Comparison of ENCODE assay signal across 8 cellular contexts in the genomic region with DNA sequence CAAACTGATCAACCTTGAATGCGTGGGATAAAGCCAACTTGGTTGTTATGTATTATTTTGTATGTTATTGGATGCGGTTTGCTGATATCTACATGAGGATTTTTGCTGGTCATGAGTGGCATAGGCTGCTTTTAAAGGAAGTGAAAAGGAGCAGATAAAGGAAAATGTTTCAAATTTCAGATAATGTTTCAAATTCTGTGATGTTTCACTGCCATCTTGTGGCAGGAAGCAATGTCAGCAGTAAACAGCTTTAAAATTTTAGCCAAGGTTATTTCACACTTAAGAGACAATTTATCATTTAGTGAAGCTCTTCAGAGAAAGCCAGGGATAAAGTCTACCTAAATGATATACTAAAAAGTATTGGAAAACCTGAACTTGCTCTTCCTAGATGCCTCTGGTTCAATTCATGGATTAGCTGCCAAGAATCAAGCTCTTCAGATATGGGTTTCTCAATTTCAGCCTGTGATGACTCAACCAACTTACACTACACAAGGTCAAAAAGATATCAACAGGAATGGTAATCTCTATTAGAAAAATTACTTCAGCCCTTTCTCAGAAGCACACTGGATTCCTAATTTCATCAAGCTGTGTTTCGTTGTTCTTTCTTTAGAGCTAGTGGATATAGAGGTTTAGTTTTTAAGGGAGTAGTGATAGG.
A peak's percentile ranks its signal among the peaks of the same experiment; 100 is the strongest.
DNase-seq lines count a peak whose midpoint lies in the region; ATAC-seq and TF ChIP-seq lines count a peak whose summit lies in the region.

No MANE protein-coding gene starts in this region.

- intact Hi-C loops in ovary (cut with DNase I): loop anchor here in 2 of 4 donors (10.0 kb wide), 1 partner anchor 615 kb away; no protein-coding TSS in a partner anchor

- H3K27ac ChIP-seq in OCI-LY1 (ENCODE audit: low read depth, low read length, poor library complexity, severe bottlenecking) (no peak overlapping the region), ovary (no peak overlapping the region)

- no peaks in the 10 kb centered on the region for H3K27me3 ChIP-seq in OCI-LY1 (ENCODE audit: insufficient read depth, low read length)
- H3K27me3 ChIP-seq in ovary: no peaks in the 10 kb centered on the region

- DNase-seq in NCI-H510A treated with DMSO at 0.1 percent for 48 hours (lab: John Stamatoyannopoulos, UW) (peak; percentile 22), NCI-H510A (lab: John Stamatoyannopoulos, UW) (no peak), erythroblast (lab: John Stamatoyannopoulos, UW) (peak; percentile 71 to 87), ovary (no peak)
- no peak for DNase-seq in activated naive CD4-positive, alpha-beta T cell (lab: John Stamatoyannopoulos, UW)

- no peaks in the 10 kb centered on the region for H3K9me2 ChIP-seq in OCI-LY1 (ENCODE audit: low read depth, low read length)

- H3K36me3 ChIP-seq in OCI-LY1 (ENCODE audit: insufficient read depth, low read length): peaks cover 95% of the 10 kb centered on the region
- H3K36me3 ChIP-seq in ovary: no peaks in the 10 kb centered on the region

- no peaks in the 10 kb centered on the region for H4K20me1 ChIP-seq in OCI-LY1 (ENCODE audit: insufficient read depth, low read length)

- no peak overlapping the region for H2AFZ ChIP-seq in OCI-LY1 (ENCODE audit: low read length)

- H3K4me3 ChIP-seq in OCI-LY1 (ENCODE audit: low read depth, low read length, poor library complexity, severe bottlenecking): no peak overlapping the region
- no peak overlapping the region for H3K4me3 ChIP-seq in ovary

- H3K79me2 ChIP-seq in OCI-LY1 (ENCODE audit: insufficient read depth, low read length): no peaks in the 10 kb centered on the region

- no peaks in the 10 kb centered on the region for H3F3A ChIP-seq in OCI-LY1 (ENCODE audit: insufficient read depth, low read length)

- TF ChIP-seq CTCF in OCI-LY1 (IDR thresholded peaks at IDR 0.05; ENCODE audit: low read length) (peak; percentile 60), ovary (IDR thresholded peaks at IDR 0.05) (peak; percentile 48 to 65 (median 57))

- TF ChIP-seq POLR2A in erythroblast (IDR thresholded peaks at IDR 0.05; ENCODE audit: low read length) (no peak), ovary (IDR thresholded peaks at IDR 0.05) (no peak)

- no peaks in the 10 kb centered on the region for H3K4me1 ChIP-seq in OCI-LY1 (ENCODE audit: insufficient read depth, low read length, severe bottlenecking)
- peaks cover 2% of the 10 kb centered on the region for H3K4me1 ChIP-seq in ovary (ENCODE audit: insufficient read depth)

- no peak overlapping the region for H3K9ac ChIP-seq in OCI-LY1 (ENCODE audit: low read length)

- ATAC-seq in GM19324 (IDR thresholded peaks at IDR 0.05; ENCODE audit: low FRiP score, unreplicated experiment): no peak
- no peak for ATAC-seq in HG02588 (IDR thresholded peaks at IDR 0.05; ENCODE audit: unreplicated experiment)

- WGBS in ovary, 3 donors: 35 to 43% (median 38%) methylated on average over 3 of the region's 3 CpGs

- H3K9me3 ChIP-seq in OCI-LY1 (ENCODE audit: low read length) (no peaks in the 10 kb centered on the region), ovary (no peaks in the 10 kb centered on the region)

- H3K4me2 ChIP-seq in OCI-LY1 (ENCODE audit: low read length): no peak overlapping the region

- TF ChIP-seq EP300 in ovary (IDR thresholded peaks at IDR 0.05): no peak

Comparison
In these comparisons a context has a peak if more than half of its experiments do, and no peak if none do; other contexts are left out.
1. DNase-seq: peak in NCI-H510A treated with DMSO at 0.1 percent for 48 hours (single experiment) and erythroblast (2 of 2); none in NCI-H510A (single experiment), ovary (0 of 5) and activated naive CD4-positive, alpha-beta T cell (0 of 4).